In genomic region chr2:28269019-28269784, GRCh38 we compare ENCODE assay signal across 1 cellular context.
TF ChIP-seq lines count a peak whose summit lies in the region.

No MANE protein-coding gene starts in this region.

TF ChIP-seq in HEK293, 187 proteins besides CTCF, POLR2A, EP300 and RAD21 (continued from another document):
- peak; percentile 70; the same call in 1 of the 2 replicates for TF ChIP-seq WT1 (tag by site-specific recombination; IDR thresholded peaks at IDR 0.05)
- TF ChIP-seq ZXDB (tag by site-specific recombination; IDR thresholded peaks at IDR 0.05), result peak; percentile 68; the same call in 1 of the 2 replicates
- peak; percentile 14; the same call in 1 of the 2 replicates for TF ChIP-seq ZNF449 (tag by site-specific recombination; IDR thresholded peaks at IDR 0.05)
- no peak for TF ChIP-seq ZNF132 (tag by site-specific recombination; IDR thresholded peaks at IDR 0.05; ENCODE audit: borderline replicate concordance)
- peak; percentile 42; the same call in 1 of the 2 replicates for TF ChIP-seq OSR2 (tag by site-specific recombination; IDR thresholded peaks at IDR 0.05)
- peak; percentile 41; the same call in 1 of the 2 replicates for TF ChIP-seq ZNF600 (tag by site-specific recombination; IDR thresholded peaks at IDR 0.05)
- peak; percentile 85 for TF ChIP-seq PRDM10 (tag by site-specific recombination; IDR thresholded peaks at IDR 0.05)
- TF ChIP-seq ZNF223 (tag by site-specific recombination; IDR thresholded peaks at IDR 0.05), result no peak
- TF ChIP-seq ZSCAN4 (tag by site-specific recombination; IDR thresholded peaks at IDR 0.05), result no peak
- TF ChIP-seq ZNF146 (tag by site-specific recombination; IDR thresholded peaks at IDR 0.05), result no peak
- TF ChIP-seq SP3 (tag by site-specific recombination; IDR thresholded peaks at IDR 0.05), result peak; percentile 35; the same call in 1 of the 2 replicates
- peak; percentile 95 for TF ChIP-seq ZBTB17 (tag by site-specific recombination; IDR thresholded peaks at IDR 0.05)
- no peak for TF ChIP-seq ZNF114 (tag by site-specific recombination; IDR thresholded peaks at IDR 0.05)
- peak; percentile 85 for TF ChIP-seq ZNF843 (tag by site-specific recombination; IDR thresholded peaks at IDR 0.05)
- TF ChIP-seq ZNF510 (tag by site-specific recombination; IDR thresholded peaks at IDR 0.05; ENCODE audit: insufficient replicate concordance), result no peak
- no peak for TF ChIP-seq ZSCAN16 (tag by site-specific recombination; IDR thresholded peaks at IDR 0.05)
- no peak for TF ChIP-seq PRDM1 (tag by site-specific recombination; IDR thresholded peaks at IDR 0.05)
- no peak for TF ChIP-seq ZNF488 (tag by site-specific recombination; IDR thresholded peaks at IDR 0.05)
- TF ChIP-seq ZNF274 (IDR thresholded peaks at IDR 0.05; ENCODE audit: low read length), result no peak
- no peak for TF ChIP-seq ZNF274 (tag by site-specific recombination; IDR thresholded peaks at IDR 0.05; ENCODE audit: borderline replicate concordance)
- TF ChIP-seq ZNF155 (tag by site-specific recombination; IDR thresholded peaks at IDR 0.05), result no peak
- peak; percentile 30; the same call in 1 of the 2 replicates for TF ChIP-seq KLF17 (tag by site-specific recombination; IDR thresholded peaks at IDR 0.05)
- TF ChIP-seq ZNF621 (tag by site-specific recombination; IDR thresholded peaks at IDR 0.05), result no peak
- TF ChIP-seq GFI1B (tag by site-specific recombination; IDR thresholded peaks at IDR 0.05), result peak; percentile 72
- TF ChIP-seq ZSCAN30 (tag by site-specific recombination; IDR thresholded peaks at IDR 0.05), result peak; percentile 19; the same call in 1 of the 2 replicates
- TF ChIP-seq ZNF561 (tag by site-specific recombination; IDR thresholded peaks at IDR 0.05; ENCODE audit: borderline replicate concordance), result 0 out of 2 replicates have a peak, but pooled peaks have one; percentile 28
- no peak for TF ChIP-seq ZNF670 (tag by site-specific recombination; IDR thresholded peaks at IDR 0.05; ENCODE audit: low read depth)
- peak; percentile 95 for TF ChIP-seq TRIM28 (IDR thresholded peaks at IDR 0.05; ENCODE audit: borderline replicate concordance, low read length)
- TF ChIP-seq ZNF48 (tag by site-specific recombination; IDR thresholded peaks at IDR 0.05), result no peak
- TF ChIP-seq ATF2 (tag by site-specific recombination; IDR thresholded peaks at IDR 0.05; ENCODE audit: low read depth), result no peak
- no peak for TF ChIP-seq ZNF26 (tag by site-specific recombination; IDR thresholded peaks at IDR 0.05)
- no peak for TF ChIP-seq ZNF610 (tag by site-specific recombination; IDR thresholded peaks at IDR 0.05; ENCODE audit: borderline replicate concordance)
- TF ChIP-seq ZNF366 (tag by site-specific recombination; conservative IDR thresholded peaks at IDR 0.05), result peak; percentile 53
- TF ChIP-seq REPIN1 (tag by site-specific recombination; IDR thresholded peaks at IDR 0.05; ENCODE audit: low read depth), result no peak
- TF ChIP-seq SP7 (tag by site-specific recombination; IDR thresholded peaks at IDR 0.05), result peak; percentile 59
- no peak for TF ChIP-seq ZNF585B (tag by site-specific recombination; IDR thresholded peaks at IDR 0.05)
- TF ChIP-seq ZFP69B (tag by site-specific recombination; IDR thresholded peaks at IDR 0.05), result no peak
- TF ChIP-seq TSHZ1 (tag by site-specific recombination; IDR thresholded peaks at IDR 0.05; ENCODE audit: borderline replicate concordance), result no peak
- no peak for TF ChIP-seq ZNF248 (tag by site-specific recombination; IDR thresholded peaks at IDR 0.05)
- no peak for TF ChIP-seq SALL2 (tag by site-specific recombination; IDR thresholded peaks at IDR 0.05; ENCODE audit: borderline replicate concordance)
- TF ChIP-seq PRDM4 (tag by site-specific recombination; IDR thresholded peaks at IDR 0.05), result 0 out of 2 replicates have a peak, but pooled peaks have one; percentile 23
- no peak for TF ChIP-seq KLF10 (tag by site-specific recombination; IDR thresholded peaks at IDR 0.05)
- TF ChIP-seq SCRT2 (tag by site-specific recombination; IDR thresholded peaks at IDR 0.05), result no peak
- no peak for TF ChIP-seq ZNF623 (tag by site-specific recombination; IDR thresholded peaks at IDR 0.05)
- TF ChIP-seq ZNF791 (tag by site-specific recombination; IDR thresholded peaks at IDR 0.05), result no peak
- TF ChIP-seq YY2 (tag by site-specific recombination; IDR thresholded peaks at IDR 0.05), result no peak
- no peak for TF ChIP-seq ZNF558 (tag by site-specific recombination; IDR thresholded peaks at IDR 0.05)
- no peak for TF ChIP-seq ZNF19 (tag by site-specific recombination; IDR thresholded peaks at IDR 0.05; ENCODE audit: low read depth)
